Comparison of ENCODE assay signal across 1 cellular context in genomic region chr5:140018920-140019644, GRCh38.
TF ChIP-seq lines count a peak whose summit lies in the region.

No MANE protein-coding gene starts in this region.

TF ChIP-seq in HepG2, 621 proteins besides CTCF, POLR2A, EP300 and RAD21:
- TF ChIP-seq FOSL1 (CRISPR knock-in tag; IDR thresholded peaks at IDR 0.05; ENCODE audit: borderline replicate concordance) (no peak), NCOR1 (IDR thresholded peaks at IDR 0.05; ENCODE audit: borderline replicate concordance, low read length) (no peak), HMGA1 (CRISPR knock-in tag; conservative IDR thresholded peaks at IDR 0.05) (no peak), PPARG (CRISPR knock-in tag; conservative IDR thresholded peaks at IDR 0.05) (no peak), ZNF281 (CRISPR knock-in tag; IDR thresholded peaks at IDR 0.05; ENCODE audit: borderline replicate concordance) (no peak), SIX4 (CRISPR knock-in tag; IDR thresholded peaks at IDR 0.05) (no peak), SRSF1 (optimal IDR thresholded peaks at IDR 0.05; ENCODE audit: low read depth, low read length) (no peak), ZNF766 (CRISPR knock-in tag; IDR thresholded peaks at IDR 0.05; ENCODE audit: borderline replicate concordance) (no peak), HHEX (CRISPR knock-in tag; IDR thresholded peaks at IDR 0.05) (peak; percentile 53; the same call in 1 of the 2 replicates), ELF3 (CRISPR knock-in tag; IDR thresholded peaks at IDR 0.05) (no peak), ZNF841 (CRISPR knock-in tag; IDR thresholded peaks at IDR 0.05; ENCODE audit: borderline replicate concordance) (no peak), GATA4 (IDR thresholded peaks at IDR 0.05; ENCODE audit: borderline replicate concordance, low read depth) (no peak), ZFY (CRISPR knock-in tag; IDR thresholded peaks at IDR 0.05) (no peak), TEAD3 (CRISPR knock-in tag; optimal IDR thresholded peaks at IDR 0.05; ENCODE audit: borderline replicate concordance) (no peak), ZNF746 (CRISPR knock-in tag; IDR thresholded peaks at IDR 0.05) (no peak), FOXA3 (CRISPR knock-in tag; IDR thresholded peaks at IDR 0.05) (0 out of 2 replicates have a peak, but pooled peaks have one; percentile 19), ZNF644 (CRISPR knock-in tag; IDR thresholded peaks at IDR 0.05; ENCODE audit: low read depth) (no peak), SOX13 (IDR thresholded peaks at IDR 0.05) (no peak), SOX13 (CRISPR knock-in tag; conservative IDR thresholded peaks at IDR 0.05 in 1 of 2, IDR thresholded peaks at IDR 0.05 in 1 of 2) (no peak), BHLHE40 (IDR thresholded peaks at IDR 0.05; ENCODE audit: low read length) (no peak), MYC (CRISPR knock-in tag; IDR thresholded peaks at IDR 0.05; ENCODE audit: borderline replicate concordance) (no peak), RAD51 (IDR thresholded peaks at IDR 0.05; ENCODE audit: borderline replicate concordance) (no peak), ZFP1 (CRISPR knock-in tag; IDR thresholded peaks at IDR 0.05) (no peak), ZMYM2 (CRISPR knock-in tag; IDR thresholded peaks at IDR 0.05) (no peak), HOXA3 (CRISPR knock-in tag; IDR thresholded peaks at IDR 0.05) (no peak), ZNF33A (CRISPR knock-in tag; IDR thresholded peaks at IDR 0.05; ENCODE audit: borderline replicate concordance) (no peak), ATF7 (IDR thresholded peaks at IDR 0.05) (no peak), ATF7 (CRISPR knock-in tag; IDR thresholded peaks at IDR 0.05) (no peak), RARA (CRISPR knock-in tag; IDR thresholded peaks at IDR 0.05) (peak; percentile 55), BCL6 (CRISPR knock-in tag; IDR thresholded peaks at IDR 0.05) (peak; percentile 99), PHB2 (IDR thresholded peaks at IDR 0.05; ENCODE audit: partially characterized antibody) (no peak), ZNF350 (CRISPR knock-in tag; IDR thresholded peaks at IDR 0.05; ENCODE audit: borderline replicate concordance, low read depth) (no peak), ZNF451 (CRISPR knock-in tag; IDR thresholded peaks at IDR 0.05) (no peak), NONO (IDR thresholded peaks at IDR 0.05) (no peak), NONO (CRISPR knock-in tag; conservative IDR thresholded peaks at IDR 0.05) (no peak), FOXK1 (CRISPR knock-in tag; IDR thresholded peaks at IDR 0.05; ENCODE audit: borderline replicate concordance, low read depth) (peak; percentile 47; the same call in 1 of the 2 replicates), ZNF660 (CRISPR knock-in tag; IDR thresholded peaks at IDR 0.05; ENCODE audit: borderline replicate concordance, low read depth) (no peak)
- TF ChIP-seq, protein P1, sequence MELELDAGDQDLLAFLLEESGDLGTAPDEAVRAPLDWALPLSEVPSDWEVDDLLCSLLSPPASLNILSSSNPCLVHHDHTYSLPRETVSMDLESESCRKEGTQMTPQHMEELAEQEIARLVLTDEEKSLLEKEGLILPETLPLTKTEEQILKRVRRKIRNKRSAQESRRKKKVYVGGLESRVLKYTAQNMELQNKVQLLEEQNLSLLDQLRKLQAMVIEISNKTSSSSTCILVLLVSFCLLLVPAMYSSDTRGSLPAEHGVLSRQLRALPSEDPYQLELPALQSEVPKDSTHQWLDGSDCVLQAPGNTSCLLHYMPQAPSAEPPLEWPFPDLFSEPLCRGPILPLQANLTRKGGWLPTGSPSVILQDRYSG (CRISPR knock-in tag; IDR thresholded peaks at IDR 0.05), result no peak
- TF ChIP-seq, protein P2, sequence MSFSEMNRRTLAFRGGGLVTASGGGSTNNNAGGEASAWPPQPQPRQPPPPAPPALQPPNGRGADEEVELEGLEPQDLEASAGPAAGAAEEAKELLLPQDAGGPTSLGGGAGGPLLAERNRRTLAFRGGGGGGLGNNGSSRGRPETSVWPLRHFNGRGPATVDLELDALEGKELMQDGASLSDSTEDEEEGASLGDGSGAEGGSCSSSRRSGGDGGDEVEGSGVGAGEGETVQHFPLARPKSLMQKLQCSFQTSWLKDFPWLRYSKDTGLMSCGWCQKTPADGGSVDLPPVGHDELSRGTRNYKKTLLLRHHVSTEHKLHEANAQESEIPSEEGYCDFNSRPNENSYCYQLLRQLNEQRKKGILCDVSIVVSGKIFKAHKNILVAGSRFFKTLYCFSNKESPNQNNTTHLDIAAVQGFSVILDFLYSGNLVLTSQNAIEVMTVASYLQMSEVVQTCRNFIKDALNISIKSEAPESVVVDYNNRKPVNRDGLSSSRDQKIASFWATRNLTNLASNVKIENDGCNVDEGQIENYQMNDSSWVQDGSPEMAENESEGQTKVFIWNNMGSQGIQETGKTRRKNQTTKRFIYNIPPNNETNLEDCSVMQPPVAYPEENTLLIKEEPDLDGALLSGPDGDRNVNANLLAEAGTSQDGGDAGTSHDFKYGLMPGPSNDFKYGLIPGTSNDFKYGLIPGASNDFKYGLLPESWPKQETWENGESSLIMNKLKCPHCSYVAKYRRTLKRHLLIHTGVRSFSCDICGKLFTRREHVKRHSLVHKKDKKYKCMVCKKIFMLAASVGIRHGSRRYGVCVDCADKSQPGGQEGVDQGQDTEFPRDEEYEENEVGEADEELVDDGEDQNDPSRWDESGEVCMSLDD (CRISPR knock-in tag; IDR thresholded peaks at IDR 0.05; ENCODE audit: borderline replicate concordance), result no peak
- TF ChIP-seq, protein P3, sequence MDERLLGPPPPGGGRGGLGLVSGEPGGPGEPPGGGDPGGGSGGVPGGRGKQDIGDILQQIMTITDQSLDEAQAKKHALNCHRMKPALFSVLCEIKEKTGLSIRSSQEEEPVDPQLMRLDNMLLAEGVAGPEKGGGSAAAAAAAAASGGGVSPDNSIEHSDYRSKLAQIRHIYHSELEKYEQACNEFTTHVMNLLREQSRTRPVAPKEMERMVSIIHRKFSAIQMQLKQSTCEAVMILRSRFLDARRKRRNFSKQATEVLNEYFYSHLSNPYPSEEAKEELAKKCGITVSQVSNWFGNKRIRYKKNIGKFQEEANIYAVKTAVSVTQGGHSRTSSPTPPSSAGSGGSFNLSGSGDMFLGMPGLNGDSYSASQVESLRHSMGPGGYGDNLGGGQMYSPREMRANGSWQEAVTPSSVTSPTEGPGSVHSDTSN (CRISPR knock-in tag; IDR thresholded peaks at IDR 0.05), result no peak
- TF ChIP-seq, protein P4, sequence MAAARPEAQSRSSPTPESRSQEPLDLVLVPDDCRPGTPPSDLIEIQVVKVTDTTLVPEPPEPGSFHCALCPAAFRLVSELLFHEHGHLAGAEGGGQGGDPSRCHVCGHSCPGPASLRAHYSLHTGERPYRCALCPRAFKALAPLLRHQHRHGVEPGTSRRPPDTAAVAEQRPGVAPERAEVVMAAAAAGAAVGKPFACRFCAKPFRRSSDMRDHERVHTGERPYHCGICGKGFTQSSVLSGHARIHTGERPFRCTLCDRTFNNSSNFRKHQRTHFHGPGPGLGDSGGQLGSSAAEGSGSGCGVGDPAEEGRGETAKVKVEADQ (CRISPR knock-in tag; IDR thresholded peaks at IDR 0.05; ENCODE audit: borderline replicate concordance), result no peak
- TF ChIP-seq, protein P5, sequence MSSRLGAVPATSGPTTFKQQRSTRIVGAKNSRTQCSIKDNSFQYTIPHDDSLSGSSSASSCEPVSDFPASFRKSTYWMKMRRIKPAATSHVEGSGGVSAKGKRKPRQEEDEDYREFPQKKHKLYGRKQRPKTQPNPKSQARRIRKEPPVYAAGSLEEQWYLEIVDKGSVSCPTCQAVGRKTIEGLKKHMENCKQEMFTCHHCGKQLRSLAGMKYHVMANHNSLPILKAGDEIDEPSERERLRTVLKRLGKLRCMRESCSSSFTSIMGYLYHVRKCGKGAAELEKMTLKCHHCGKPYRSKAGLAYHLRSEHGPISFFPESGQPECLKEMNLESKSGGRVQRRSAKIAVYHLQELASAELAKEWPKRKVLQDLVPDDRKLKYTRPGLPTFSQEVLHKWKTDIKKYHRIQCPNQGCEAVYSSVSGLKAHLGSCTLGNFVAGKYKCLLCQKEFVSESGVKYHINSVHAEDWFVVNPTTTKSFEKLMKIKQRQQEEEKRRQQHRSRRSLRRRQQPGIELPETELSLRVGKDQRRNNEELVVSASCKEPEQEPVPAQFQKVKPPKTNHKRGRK (CRISPR knock-in tag; IDR thresholded peaks at IDR 0.05), result no peak
- TF ChIP-seq, protein P6, sequence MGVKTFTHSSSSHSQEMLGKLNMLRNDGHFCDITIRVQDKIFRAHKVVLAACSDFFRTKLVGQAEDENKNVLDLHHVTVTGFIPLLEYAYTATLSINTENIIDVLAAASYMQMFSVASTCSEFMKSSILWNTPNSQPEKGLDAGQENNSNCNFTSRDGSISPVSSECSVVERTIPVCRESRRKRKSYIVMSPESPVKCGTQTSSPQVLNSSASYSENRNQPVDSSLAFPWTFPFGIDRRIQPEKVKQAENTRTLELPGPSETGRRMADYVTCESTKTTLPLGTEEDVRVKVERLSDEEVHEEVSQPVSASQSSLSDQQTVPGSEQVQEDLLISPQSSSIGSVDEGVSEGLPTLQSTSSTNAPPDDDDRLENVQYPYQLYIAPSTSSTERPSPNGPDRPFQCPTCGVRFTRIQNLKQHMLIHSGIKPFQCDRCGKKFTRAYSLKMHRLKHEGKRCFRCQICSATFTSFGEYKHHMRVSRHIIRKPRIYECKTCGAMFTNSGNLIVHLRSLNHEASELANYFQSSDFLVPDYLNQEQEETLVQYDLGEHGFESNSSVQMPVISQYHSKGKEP (CRISPR knock-in tag; IDR thresholded peaks at IDR 0.05), result no peak
- TF ChIP-seq, protein P7, sequence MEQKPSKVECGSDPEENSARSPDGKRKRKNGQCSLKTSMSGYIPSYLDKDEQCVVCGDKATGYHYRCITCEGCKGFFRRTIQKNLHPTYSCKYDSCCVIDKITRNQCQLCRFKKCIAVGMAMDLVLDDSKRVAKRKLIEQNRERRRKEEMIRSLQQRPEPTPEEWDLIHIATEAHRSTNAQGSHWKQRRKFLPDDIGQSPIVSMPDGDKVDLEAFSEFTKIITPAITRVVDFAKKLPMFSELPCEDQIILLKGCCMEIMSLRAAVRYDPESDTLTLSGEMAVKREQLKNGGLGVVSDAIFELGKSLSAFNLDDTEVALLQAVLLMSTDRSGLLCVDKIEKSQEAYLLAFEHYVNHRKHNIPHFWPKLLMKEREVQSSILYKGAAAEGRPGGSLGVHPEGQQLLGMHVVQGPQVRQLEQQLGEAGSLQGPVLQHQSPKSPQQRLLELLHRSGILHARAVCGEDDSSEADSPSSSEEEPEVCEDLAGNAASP (CRISPR knock-in tag; IDR thresholded peaks at IDR 0.05; ENCODE audit: borderline replicate concordance), result 0 out of 2 replicates have a peak, but pooled peaks have one; percentile 16
